25 cellular contexts compared by ENCODE assay signal in the genomic region with DNA sequence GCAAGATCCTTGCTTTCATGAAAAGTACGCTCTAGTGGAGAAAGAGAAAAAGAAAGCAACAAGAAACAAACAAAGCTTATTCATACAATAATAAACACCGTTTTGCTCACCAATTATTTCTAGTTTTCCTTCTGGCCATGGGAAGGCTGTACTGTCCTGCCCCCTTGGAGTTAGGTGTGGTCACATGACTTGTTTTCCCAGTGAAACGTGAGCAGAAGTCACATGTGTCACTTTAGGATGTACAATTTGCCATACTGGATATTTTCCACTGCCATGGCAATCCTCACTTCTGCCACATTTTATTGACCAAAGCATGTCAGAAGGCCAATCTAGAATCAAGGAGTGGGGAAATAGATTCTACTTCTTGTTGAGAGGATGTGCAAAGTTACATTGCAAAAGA.
"Had no signal": no experiment of that assay in that cellular context is flagged by ENCODE, and none has a peak within 500 bp of the region (broad histone marks: within the 10 kb centered on the region; RNA-seq: fewer than 3 reads in every experiment).

No MANE protein-coding gene starts in this region.

- DNase-seq: activated CD4-positive, alpha-beta T cell treated with anti-CD3 and anti-CD28 coated beads, Interleukin-2, amount 50 U/mL, for 1 hour; activated CD4-positive, CD25-positive, alpha-beta regulatory T cell treated with anti-CD3 and anti-CD28 coated beads, Interleukin-2, amount 50 U/mL, for 72 hours; activated CD8-positive, alpha-beta T cell treated with anti-CD3 and anti-CD28 coated beads for 36 hours; activated gamma-delta T cell treated with Interleukin-2 at 50 U/mL for 16 hours; activated naive CD4-positive, alpha-beta T cell treated with anti-CD3 and anti-CD28 coated beads, Interleukin-2, amount 50 U/mL, for 16 hours; activated T-cell treated with anti-CD3 and anti-CD28 coated beads, Interleukin-2, amount 50 U/mL, for 4 hours; amniotic stem cell; brain microvascular endothelial cell; dorsolateral prefrontal cortex; effector memory CD4-positive, alpha-beta T cell; islet precursor cell; left ventricle myocardium inferior; mesendoderm; natural killer cell; stimulated activated CD4-positive, alpha-beta T cell treated with anti-CD3 and anti-CD28 coated beads, Interleukin-15, amount 100 ng/mL, for 24 hours; stimulated activated CD4-positive, alpha-beta T cell treated with anti-CD3 and anti-CD28 coated beads, Interleukin-2, amount 100 ng/mL, for 24 hours; stimulated activated naive B cell treated with anti-CD40 and anti-IgM and Interleukin-4, amounts not matched to agents 10 μg/mL and 1 μg/mL and 100 μg/mL, for 72 hours; T1000; testis; transverse colon; WERI-Rb-1 had no signal

- FAIRE-seq: frontal cortex had no signal

- H3K4me1 ChIP-seq: right atrium auricular region, transverse colon had no signal

- H3K27me3 ChIP-seq: brain microvascular endothelial cell, dorsolateral prefrontal cortex, right atrium auricular region, testis, transverse colon had no signal

- H3K36me3 ChIP-seq: brain microvascular endothelial cell, left ventricle myocardium inferior, right atrium auricular region, transverse colon, WERI-Rb-1 had no signal

- H3K4me3 ChIP-seq: coronary artery, dorsolateral prefrontal cortex, left ventricle myocardium inferior, lung, right atrium auricular region, testis, transverse colon had no signal

- H3K27ac ChIP-seq: brain microvascular endothelial cell, coronary artery, dorsolateral prefrontal cortex, left ventricle myocardium inferior, right atrium auricular region, testis, transverse colon, WERI-Rb-1 had no signal

- H3K9me3 ChIP-seq: left ventricle myocardium inferior, right atrium auricular region, testis, transverse colon had no signal
